Comparison of ENCODE assay signal across 16 cellular contexts in genomic region chr3:11690863-11691833, GRCh38. TPM values are rescaled to one million over a fixed set of nuclear protein-coding genes. Genes with fewer than 3 reads are reported as not detected.
DNase-seq lines count a peak whose midpoint lies in the region; ATAC-seq and TF ChIP-seq lines count a peak whose summit lies in the region.
"Had no signal": no experiment of that assay in that cellular context is flagged by ENCODE, and none has a peak within 500 bp of the region (broad histone marks: within the 10 kb centered on the region; RNA-seq: fewer than 3 reads in every experiment).

No MANE protein-coding gene starts in this region.

- DNase-seq in ACHN, result peak; percentile 62
- DNase-seq in body of pancreas, result no peak
- DNase-seq in kidney epithelial cell (ENCODE audit: low read depth), result peak; percentile 70
- no peak for DNase-seq in activated CD4-positive, alpha-beta T cell treated with anti-CD3 and anti-CD28 coated beads, Interleukin-2, amount 10 ng/mL, durations not matched to agents 7 days and 5 days
- no peak for DNase-seq in posterior cingulate gyrus
- DNase-seq in activated T-helper 1 cell treated with anti-CD3 and anti-CD28 coated beads, Interleukin-12 subunit alpha, Interleukin-12 subunit beta, Interleukin-2, Interleukin-4 antibody, amounts not matched to agents 30 ng/mL and 10 ng/mL and 1 ng/mL, durations not matched to agents 14 hours and 24 hours and 36 hours (ENCODE audit: low spot score), result no peak
- no peak for DNase-seq in Ammon's horn (ENCODE audit: low spot score)
- DNase-seq: activated CD4-positive, alpha-beta T cell treated with anti-CD3 and anti-CD28 coated beads, Interleukin-2, amount 50 U/mL, for 48 hours; activated naive CD4-positive, alpha-beta T cell treated with anti-CD3 and anti-CD28 coated beads for 36 hours; GOT3; mucosa of descending colon; sigmoid colon; tibial artery had no signal

- TF ChIP-seq RAD21 in Ishikawa (IDR thresholded peaks at IDR 0.05; ENCODE audit: low read depth), result no peak

- peaks cover 32% of the 10 kb centered on the region for H3K4me1 ChIP-seq in body of pancreas
- H3K4me1 ChIP-seq: BLaER1 treated with 17β-estradiol and CSF1 and Interleukin-3, amounts not matched to agents 10 nM and 100 nM had no signal

- H3K4me3 Mint-ChIP-seq in activated CD4-positive, alpha-beta T cell treated with anti-CD3 and anti-CD28 coated beads, Interleukin-2, amount 10 ng/mL, durations not matched to agents 7 days and 5 days, result no peak overlapping the region
- no peak overlapping the region for H3K4me3 Mint-ChIP-seq in activated T-helper 1 cell treated with anti-CD3 and anti-CD28 coated beads, Interleukin-12 subunit alpha, Interleukin-12 subunit beta, Interleukin-2, Interleukin-4 antibody, amounts not matched to agents 30 ng/mL and 10 ng/mL and 1 ng/mL, durations not matched to agents 14 hours and 24 hours and 36 hours
- H3K4me3 Mint-ChIP-seq: activated naive CD4-positive, alpha-beta T cell treated with anti-CD3 and anti-CD28 coated beads for 36 hours had no signal

- H3K4me3 ChIP-seq in body of pancreas, result no peak overlapping the region
- H3K4me3 ChIP-seq in kidney epithelial cell (ENCODE audit: low read depth, low read length), result no peak overlapping the region
- H3K4me3 ChIP-seq: BLaER1 treated with 17β-estradiol and CSF1 and Interleukin-3, amounts not matched to agents 10 nM and 100 nM; mucosa of descending colon; sigmoid colon; tibial artery had no signal

- TF ChIP-seq POLR2A in body of pancreas (IDR thresholded peaks at IDR 0.05), result no peak

- peak; percentile 67 for ATAC-seq in body of pancreas
- ATAC-seq: mucosa of descending colon had no signal

- POLR2A ChIA-PET in activated CD4-positive, alpha-beta T cell treated with anti-CD3 and anti-CD28 coated beads, Interleukin-2, amount 10 ng/mL, durations not matched to agents 7 days and 5 days (lab: Charles Lee), result no interaction called here

- no peak for TF ChIP-seq CTCF in body of pancreas (IDR thresholded peaks at IDR 0.05)
- no peak for TF ChIP-seq CTCF in kidney epithelial cell (IDR thresholded peaks at IDR 0.05; ENCODE audit: insufficient read depth, low read length, poor library complexity, severe bottlenecking)

- H3K27ac ChIP-seq in body of pancreas, result peak overlapping the region in 2 of 4 donors; percentile 50 to 62
- H3K27ac ChIP-seq: BLaER1 treated with 17β-estradiol and CSF1 and Interleukin-3, amounts not matched to agents 10 nM and 100 nM; KMS-11; sigmoid colon; tibial artery had no signal

- no peaks in the 10 kb centered on the region for H3K9me3 Mint-ChIP-seq in activated CD4-positive, alpha-beta T cell treated with anti-CD3 and anti-CD28 coated beads, Interleukin-2, amount 10 ng/mL, durations not matched to agents 7 days and 5 days
- no peaks in the 10 kb centered on the region for H3K9me3 Mint-ChIP-seq in activated T-helper 1 cell treated with anti-CD3 and anti-CD28 coated beads, Interleukin-12 subunit alpha, Interleukin-12 subunit beta, Interleukin-2, Interleukin-4 antibody, amounts not matched to agents 30 ng/mL and 10 ng/mL and 1 ng/mL, durations not matched to agents 14 hours and 24 hours and 36 hours
- H3K9me3 Mint-ChIP-seq: activated naive CD4-positive, alpha-beta T cell treated with anti-CD3 and anti-CD28 coated beads for 36 hours had no signal

- TF ChIP-seq EP300 in Ishikawa (IDR thresholded peaks at IDR 0.05; ENCODE audit: borderline replicate concordance), result no peak

- no peaks in the 10 kb centered on the region for H3K27me3 ChIP-seq in body of pancreas
- H3K27me3 ChIP-seq in kidney epithelial cell (ENCODE audit: control insufficient read depth, insufficient read depth, low read length), result no peaks in the 10 kb centered on the region
- H3K27me3 ChIP-seq: BLaER1 treated with 17β-estradiol and CSF1 and Interleukin-3, amounts not matched to agents 10 nM and 100 nM; sigmoid colon; tibial artery had no signal

- no peaks in the 10 kb centered on the region for H3K36me3 Mint-ChIP-seq in activated CD4-positive, alpha-beta T cell treated with anti-CD3 and anti-CD28 coated beads, Interleukin-2, amount 10 ng/mL, durations not matched to agents 7 days and 5 days (ENCODE audit: low read depth)
- H3K36me3 Mint-ChIP-seq in activated T-helper 1 cell treated with anti-CD3 and anti-CD28 coated beads, Interleukin-12 subunit alpha, Interleukin-12 subunit beta, Interleukin-2, Interleukin-4 antibody, amounts not matched to agents 30 ng/mL and 10 ng/mL and 1 ng/mL, durations not matched to agents 14 hours and 24 hours and 36 hours (ENCODE audit: low read depth), result no peaks in the 10 kb centered on the region

- H3K36me3 ChIP-seq in body of pancreas (replicated peaks in 1 of 2; ENCODE audit: insufficient read depth in 1 of 2, low read depth in 2 of 2) (no peaks in the 10 kb centered on the region), kidney epithelial cell (ENCODE audit: control insufficient read depth, insufficient read depth, low read length) (no peaks in the 10 kb centered on the region)
- H3K36me3 ChIP-seq: BLaER1 treated with 17β-estradiol and CSF1 and Interleukin-3, amounts not matched to agents 10 nM and 100 nM had no signal

- no peaks in the 10 kb centered on the region for H3K4me1 Mint-ChIP-seq in activated CD4-positive, alpha-beta T cell treated with anti-CD3 and anti-CD28 coated beads, Interleukin-2, amount 10 ng/mL, durations not matched to agents 7 days and 5 days
- H3K4me1 Mint-ChIP-seq in activated T-helper 1 cell treated with anti-CD3 and anti-CD28 coated beads, Interleukin-12 subunit alpha, Interleukin-12 subunit beta, Interleukin-2, Interleukin-4 antibody, amounts not matched to agents 30 ng/mL and 10 ng/mL and 1 ng/mL, durations not matched to agents 14 hours and 24 hours and 36 hours (ENCODE audit: low read depth), result no peaks in the 10 kb centered on the region

- H3K27me3 Mint-ChIP-seq in activated CD4-positive, alpha-beta T cell treated with anti-CD3 and anti-CD28 coated beads, Interleukin-2, amount 10 ng/mL, durations not matched to agents 7 days and 5 days, result no peaks in the 10 kb centered on the region
- peaks cover 8% of the 10 kb centered on the region for H3K27me3 Mint-ChIP-seq in activated T-helper 1 cell treated with anti-CD3 and anti-CD28 coated beads, Interleukin-12 subunit alpha, Interleukin-12 subunit beta, Interleukin-2, Interleukin-4 antibody, amounts not matched to agents 30 ng/mL and 10 ng/mL and 1 ng/mL, durations not matched to agents 14 hours and 24 hours and 36 hours (ENCODE audit: insufficient read depth)

- H3K27ac Mint-ChIP-seq in activated CD4-positive, alpha-beta T cell treated with anti-CD3 and anti-CD28 coated beads, Interleukin-2, amount 10 ng/mL, durations not matched to agents 7 days and 5 days, result no peak overlapping the region
- H3K27ac Mint-ChIP-seq in activated T-helper 1 cell treated with anti-CD3 and anti-CD28 coated beads, Interleukin-12 subunit alpha, Interleukin-12 subunit beta, Interleukin-2, Interleukin-4 antibody, amounts not matched to agents 30 ng/mL and 10 ng/mL and 1 ng/mL, durations not matched to agents 14 hours and 24 hours and 36 hours, result no peak overlapping the region
- H3K27ac Mint-ChIP-seq: activated naive CD4-positive, alpha-beta T cell treated with anti-CD3 and anti-CD28 coated beads for 36 hours had no signal

- intact Hi-C loops in body of pancreas (cut with DNase I) (no loop called here), posterior cingulate gyrus (cut with DNase I) (no loop called here)
- intact Hi-C loops in activated T-helper 1 cell treated with anti-CD3 and anti-CD28 coated beads, Interleukin-12 subunit alpha, Interleukin-12 subunit beta, Interleukin-2, Interleukin-4 antibody, amounts not matched to agents 30 ng/mL and 10 ng/mL and 1 ng/mL, durations not matched to agents 14 hours and 24 hours and 36 hours (cut with micrococcal nuclease), result no loop called here

- in situ Hi-C loops in ACHN (cut with HindIII; ENCODE audit: low pct_ligation_motif_present, low pct_unique_long_range_greater_than_20kb, low sequenced_read_pairs), result no loop called here

- no peaks in the 10 kb centered on the region for H3K9me3 ChIP-seq in body of pancreas
- H3K9me3 ChIP-seq: BLaER1 treated with 17β-estradiol and CSF1 and Interleukin-3, amounts not matched to agents 10 nM and 100 nM; mucosa of descending colon; sigmoid colon; tibial artery had no signal

- CTCF ChIA-PET in activated CD4-positive, alpha-beta T cell treated with anti-CD3 and anti-CD28 coated beads, Interleukin-2, amount 10 ng/mL, durations not matched to agents 7 days and 5 days (lab: Charles Lee), result interaction anchor here (0.7 to 1.2 kb wide), 3 partner anchors 12 to 239 kb away, joined by 3 to 4 read pairs (median 3); no protein-coding TSS in a partner anchor

- WGBS in body of pancreas, 2 donors, result 34 to 53% methylated on average over 6 to 8 of the region's 8 CpGs

TF ChIP-seq in Ishikawa, 13 proteins besides CTCF, POLR2A, EP300 and RAD21:
- no peak for TF ChIP-seq EGR1 (IDR thresholded peaks at IDR 0.05)
- TF ChIP-seq MAX (IDR thresholded peaks at IDR 0.05), result no peak
- TF ChIP-seq YY1 (IDR thresholded peaks at IDR 0.05; ENCODE audit: low read depth), result no peak
- 0 out of 2 replicates have a peak, but pooled peaks have one; percentile 62 for TF ChIP-seq TEAD4 (IDR thresholded peaks at IDR 0.05)
- no peak for TF ChIP-seq CREB1 (IDR thresholded peaks at IDR 0.05; ENCODE audit: low read depth)
- TF ChIP-seq USF1 (IDR thresholded peaks at IDR 0.05), result no peak
- TF ChIP-seq FOXM1 (IDR thresholded peaks at IDR 0.05; ENCODE audit: borderline replicate concordance, low read depth), result no peak
- no peak for TF ChIP-seq TAF1 (IDR thresholded peaks at IDR 0.05; ENCODE audit: low read depth)

RNA-seq across cellular contexts. Expression of gene VGLL4, which starts 47.4 kb away (rescaled TPM):
- total RNA-seq in body of pancreas, result 10 to 100 TPM; 66.4 to 91.0 TPM
- 95.7 and 96.3 TPM in 2 replicates for total RNA-seq in kidney epithelial cell
- total RNA-seq in activated CD4-positive, alpha-beta T cell treated with anti-CD3 and anti-CD28 coated beads, Interleukin-2, amount 10 ng/mL, durations not matched to agents 7 days and 5 days, result 10 to 100 TPM; 34.2 to 35.5 TPM
- 46.0 and 48.7 TPM in 2 replicates for total RNA-seq in activated T-helper 1 cell treated with anti-CD3 and anti-CD28 coated beads, Interleukin-12 subunit alpha, Interleukin-12 subunit beta, Interleukin-2, Interleukin-4 antibody, amounts not matched to agents 30 ng/mL and 10 ng/mL and 1 ng/mL, durations not matched to agents 14 hours and 24 hours and 36 hours

Comparison
In these comparisons a context has a peak if more than half of its experiments do, and no peak if none do; other contexts are left out.
1. DNase-seq: peak in ACHN (single experiment) and kidney epithelial cell (single experiment); none in body of pancreas (0 of 4), activated CD4-positive, alpha-beta T cell treated with anti-CD3 and anti-CD28 coated beads, Interleukin-2, amount 10 ng/mL, durations not matched to agents 7 days and 5 days (single experiment), posterior cingulate gyrus (0 of 10), activated T-helper 1 cell treated with anti-CD3 and anti-CD28 coated beads, Interleukin-12 subunit alpha, Interleukin-12 subunit beta, Interleukin-2, Interleukin-4 antibody, amounts not matched to agents 30 ng/mL and 10 ng/mL and 1 ng/mL, durations not matched to agents 14 hours and 24 hours and 36 hours (single experiment) and Ammon's horn (single experiment).